In genomic region chr7:66741706-66742053, GRCh38 we compare ENCODE assay signal across 7 cellular contexts. TPM values are rescaled to one million over a fixed set of nuclear protein-coding genes. Genes with fewer than 3 reads are reported as not detected.
DNase-seq lines count a peak whose midpoint lies in the region; ATAC-seq, FAIRE-seq and TF ChIP-seq lines count a peak whose summit lies in the region.

No MANE protein-coding gene starts in this region.

- peak; percentile 9; the same call in 2 of the 3 replicates for ATAC-seq in SK-N-SH treated with all-trans-retinoic acid at 6 μM for 48 hours
- ATAC-seq in HG03378 (IDR thresholded peaks at IDR 0.05; ENCODE audit: unreplicated experiment), result no peak

- no peak for FAIRE-seq in urothelium cell line (lab: Jason Lieb, UNC)

- H3K79me2 ChIP-seq in smooth muscle cell (ENCODE audit: low read depth), result peaks cover 74% of the 10 kb centered on the region

- no peaks in the 10 kb centered on the region for H3K36me3 ChIP-seq in smooth muscle cell (ENCODE audit: low read depth)

- peak overlapping the region; percentile 85 for H3K27ac Mint-ChIP-seq in glutamatergic neuron (ENCODE audit: unreplicated experiment)

- peaks cover 5% of the 10 kb centered on the region for H3K4me1 ChIP-seq in smooth muscle cell (ENCODE audit: low read depth)

- no peaks in the 10 kb centered on the region for H3K27me3 ChIP-seq in smooth muscle cell (ENCODE audit: low read depth)

- no peaks in the 10 kb centered on the region for H3F3A ChIP-seq in smooth muscle cell (ENCODE audit: low read depth)

- no peak overlapping the region for H2AFZ ChIP-seq in smooth muscle cell (ENCODE audit: low read depth)

- peak overlapping the region; percentile 100 for H3K4me3 ChIP-seq in smooth muscle cell

- H3K4me3 Mint-ChIP-seq in glutamatergic neuron (ENCODE audit: unreplicated experiment), result peak overlapping the region; percentile 89

- no peaks in the 10 kb centered on the region for H3K9me3 ChIP-seq in smooth muscle cell (replicated peaks; ENCODE audit: low read depth)

- H3K9ac ChIP-seq in smooth muscle cell (ENCODE audit: low read depth), result peak overlapping the region; percentile 100

- peaks cover 48% of the 10 kb centered on the region for H4K20me1 ChIP-seq in smooth muscle cell (ENCODE audit: low read depth)

- peaks cover 9% of the 10 kb centered on the region for H3K9me3 Mint-ChIP-seq in glutamatergic neuron (ENCODE audit: unreplicated experiment)

- peak overlapping the region; percentile 100 for H3K27ac ChIP-seq in smooth muscle cell (ENCODE audit: low read depth)

- peak overlapping the region; percentile 97 for H3K4me2 ChIP-seq in smooth muscle cell

- H3K27me3 Mint-ChIP-seq in glutamatergic neuron (ENCODE audit: unreplicated experiment), result peaks cover 6% of the 10 kb centered on the region

- WGBS in smooth muscle cell (ENCODE audit: low lambda C conversion rate), result 54% methylated on average over 17 of the region's 17 CpGs

- H3K36me3 Mint-ChIP-seq in glutamatergic neuron (ENCODE audit: unreplicated experiment), result no peaks in the 10 kb centered on the region

- no peak for TF ChIP-seq CTCF in glutamatergic neuron (IDR thresholded peaks at IDR 0.05; ENCODE audit: partially characterized antibody, unreplicated experiment)
- TF ChIP-seq CTCF in smooth muscle cell (IDR thresholded peaks at IDR 0.05; ENCODE audit: borderline replicate concordance, insufficient read depth, poor library complexity, severe bottlenecking), result no peak

- H3K4me1 Mint-ChIP-seq in glutamatergic neuron (ENCODE audit: low read depth, unreplicated experiment), result peaks cover 2% of the 10 kb centered on the region

- peak; percentile 26 for DNase-seq in HCEC 1CT
- no peak for DNase-seq in glutamatergic neuron
- DNase-seq in smooth muscle cell (lab: John Stamatoyannopoulos, UW; ENCODE audit: unreplicated experiment), result no peak
- DNase-seq in urothelium cell line (ENCODE audit: low spot score), result no peak
- no peak for DNase-seq in kidney glomerular epithelial cell (lab: John Stamatoyannopoulos, UW)

TF ChIP-seq in SK-N-SH treated with all-trans-retinoic acid at 6 μM for 48 hours, 23 proteins besides CTCF, POLR2A, EP300 and RAD21:
- TF ChIP-seq TCF4 (CRISPR knock-in tag; IDR thresholded peaks at IDR 0.05; ENCODE audit: borderline replicate concordance), result no peak

RNA-seq across cellular contexts. Expression of gene RABGEF1, which starts 1.1 kb away (rescaled TPM):
- 14.1 TPM for total RNA-seq in glutamatergic neuron (ENCODE audit: unreplicated experiment)
- total RNA-seq in smooth muscle cell, result 34.9 and 35.8 TPM in 2 replicates
- polyA plus RNA-seq in smooth muscle cell, result 18.8 and 21.5 TPM in 2 replicates
